In genomic region chr4:140600408-140600807, GRCh38 we compare ENCODE assay signal across 32 cellular contexts. TPM values are rescaled to one million over a fixed set of nuclear protein-coding genes. Genes with fewer than 3 reads are reported as not detected.
"Had no signal": no experiment of that assay in that cellular context is flagged by ENCODE, and none has a peak within 500 bp of the region (broad histone marks: within the 10 kb centered on the region; RNA-seq: fewer than 3 reads in every experiment).

No MANE protein-coding gene starts in this region.

- H3K36me3 ChIP-seq: ascending aorta, breast epithelium, cardiac muscle cell, esophagus muscularis mucosa, gastrocnemius medialis, heart right ventricle had no signal

- H3K27me3 ChIP-seq: ascending aorta, breast epithelium, cardiac muscle cell, esophagus muscularis mucosa, gastrocnemius medialis, heart right ventricle had no signal

- H3K27ac Mint-ChIP-seq: activated CD4-positive, alpha-beta memory T cell treated with anti-CD3 and anti-CD28 coated beads, Interleukin-2, amount 10 ng/mL, durations not matched to agents 7 days and 5 days; activated CD4-positive, alpha-beta T cell treated with anti-CD3 and anti-CD28 coated beads, Interleukin-2, amount 10 ng/mL, durations not matched to agents 7 days and 5 days; activated naive CD4-positive, alpha-beta T cell treated with anti-CD3 and anti-CD28 coated beads, Interleukin-2, amount 10 ng/mL, durations not matched to agents 7 days and 5 days; activated naive CD4-positive, alpha-beta T cell treated with anti-CD3 and anti-CD28 coated beads, Interleukin-2, amount 50 U/mL, for 72 hours; activated naive CD8-positive, alpha-beta T cell treated with anti-CD3 and anti-CD28 coated beads, Interleukin-2, amount 10 ng/mL, durations not matched to agents 7 days and 5 days; activated T-cell treated with anti-CD3 and anti-CD28 coated beads, Interleukin-2, amount 50 U/mL, for 24 hours; activated T-cell treated with anti-CD3 and anti-CD28 coated beads, Interleukin-2, amount 50 U/mL, for 72 hours; brain; effector memory CD8-positive, alpha-beta T cell had no signal

- H3K4me3 Mint-ChIP-seq: activated CD4-positive, alpha-beta memory T cell treated with anti-CD3 and anti-CD28 coated beads, Interleukin-2, amount 10 ng/mL, durations not matched to agents 7 days and 5 days; activated CD4-positive, alpha-beta T cell treated with anti-CD3 and anti-CD28 coated beads, Interleukin-2, amount 10 ng/mL, durations not matched to agents 7 days and 5 days; activated naive CD4-positive, alpha-beta T cell treated with anti-CD3 and anti-CD28 coated beads, Interleukin-2, amount 10 ng/mL, durations not matched to agents 7 days and 5 days; activated naive CD8-positive, alpha-beta T cell treated with anti-CD3 and anti-CD28 coated beads, Interleukin-2, amount 10 ng/mL, durations not matched to agents 7 days and 5 days; activated T-cell treated with anti-CD3 and anti-CD28 coated beads, Interleukin-2, amount 50 U/mL, for 24 hours; activated T-cell treated with anti-CD3 and anti-CD28 coated beads, Interleukin-2, amount 50 U/mL, for 72 hours; brain; effector memory CD8-positive, alpha-beta T cell had no signal

- H3K9me3 ChIP-seq: ascending aorta, breast epithelium, esophagus muscularis mucosa, gastrocnemius medialis, heart right ventricle had no signal

- H3K4me1 Mint-ChIP-seq: activated CD4-positive, alpha-beta memory T cell treated with anti-CD3 and anti-CD28 coated beads, Interleukin-2, amount 10 ng/mL, durations not matched to agents 7 days and 5 days; activated CD4-positive, alpha-beta T cell treated with anti-CD3 and anti-CD28 coated beads, Interleukin-2, amount 10 ng/mL, durations not matched to agents 7 days and 5 days; activated naive CD4-positive, alpha-beta T cell treated with anti-CD3 and anti-CD28 coated beads, Interleukin-2, amount 10 ng/mL, durations not matched to agents 7 days and 5 days; activated naive CD8-positive, alpha-beta T cell treated with anti-CD3 and anti-CD28 coated beads, Interleukin-2, amount 10 ng/mL, durations not matched to agents 7 days and 5 days had no signal

- ATAC-seq: activated naive CD4-positive, alpha-beta T cell treated with anti-CD3 and anti-CD28 coated beads, Interleukin-2, amount 50 U/mL, for 72 hours; activated T-cell treated with anti-CD3 and anti-CD28 coated beads, Interleukin-2, amount 50 U/mL, for 72 hours; effector memory CD8-positive, alpha-beta T cell; foreskin keratinocyte; gastrocnemius medialis; heart right ventricle had no signal

- H3K36me3 Mint-ChIP-seq: activated naive CD4-positive, alpha-beta T cell treated with anti-CD3 and anti-CD28 coated beads, Interleukin-2, amount 10 ng/mL, durations not matched to agents 7 days and 5 days; activated naive CD4-positive, alpha-beta T cell treated with anti-CD3 and anti-CD28 coated beads, Interleukin-2, amount 50 U/mL, for 72 hours; activated naive CD8-positive, alpha-beta T cell treated with anti-CD3 and anti-CD28 coated beads, Interleukin-2, amount 10 ng/mL, durations not matched to agents 7 days and 5 days; brain had no signal

- H3K9me3 Mint-ChIP-seq: activated CD4-positive, alpha-beta memory T cell treated with anti-CD3 and anti-CD28 coated beads, Interleukin-2, amount 10 ng/mL, durations not matched to agents 7 days and 5 days; activated CD4-positive, alpha-beta T cell treated with anti-CD3 and anti-CD28 coated beads, Interleukin-2, amount 10 ng/mL, durations not matched to agents 7 days and 5 days; activated naive CD4-positive, alpha-beta T cell treated with anti-CD3 and anti-CD28 coated beads, Interleukin-2, amount 10 ng/mL, durations not matched to agents 7 days and 5 days; activated naive CD4-positive, alpha-beta T cell treated with anti-CD3 and anti-CD28 coated beads, Interleukin-2, amount 50 U/mL, for 72 hours; activated naive CD8-positive, alpha-beta T cell treated with anti-CD3 and anti-CD28 coated beads, Interleukin-2, amount 10 ng/mL, durations not matched to agents 7 days and 5 days; activated T-cell treated with anti-CD3 and anti-CD28 coated beads, Interleukin-2, amount 50 U/mL, for 24 hours; activated T-cell treated with anti-CD3 and anti-CD28 coated beads, Interleukin-2, amount 50 U/mL, for 72 hours; brain; effector memory CD8-positive, alpha-beta T cell had no signal

- H3K27ac ChIP-seq: ascending aorta, breast epithelium, cardiac muscle cell, esophagus muscularis mucosa, foreskin keratinocyte, gastrocnemius medialis, heart right ventricle had no signal

- H3K4me1 ChIP-seq: ascending aorta, breast epithelium, gastrocnemius medialis had no signal

- H3K4me3 ChIP-seq: ascending aorta, breast epithelium, cardiac muscle cell, esophagus muscularis mucosa, gastrocnemius medialis, heart right ventricle had no signal

- DNase-seq: activated CD4-positive, alpha-beta memory T cell treated with anti-CD3 and anti-CD28 coated beads, Interleukin-2, amount 10 ng/mL, durations not matched to agents 7 days and 5 days; activated CD4-positive, alpha-beta T cell treated with anti-CD3 and anti-CD28 coated beads for 1 hour; activated CD4-positive, alpha-beta T cell treated with anti-CD3 and anti-CD28 coated beads for 4 hours; activated CD4-positive, alpha-beta T cell treated with anti-CD3 and anti-CD28 coated beads, Interleukin-2, amount 10 ng/mL, durations not matched to agents 7 days and 5 days; activated CD4-positive, alpha-beta T cell treated with anti-CD3 and anti-CD28 coated beads, Interleukin-2, amount 50 U/mL, for 4 hours; activated CD8-positive, alpha-beta memory T cell treated with anti-CD3 and anti-CD28 coated beads, Interleukin-2, amount 50 U/mL, for 48 hours; activated gamma-delta T cell; activated naive CD4-positive, alpha-beta T cell; activated naive CD4-positive, alpha-beta T cell treated with anti-CD3 and anti-CD28 coated beads, Interleukin-2, amount 10 ng/mL, durations not matched to agents 7 days and 5 days; activated naive CD8-positive, alpha-beta T cell treated with anti-CD3 and anti-CD28 coated beads, Interleukin-2, amount 10 ng/mL, durations not matched to agents 7 days and 5 days; activated T-cell treated with anti-CD3 and anti-CD28 coated beads for 4 hours; activated T-cell treated with anti-CD3 and anti-CD28 coated beads, Interleukin-2, amount 50 U/mL, for 24 hours; activated T-cell treated with anti-CD3 and anti-CD28 coated beads, Interleukin-2, amount 50 U/mL, for 72 hours; central memory CD4-positive, alpha-beta T cell; cortex of kidney; dermis blood vessel endothelial cell; effector CD4-positive, alpha-beta T cell; effector memory CD8-positive, alpha-beta T cell; erythroblast; foreskin keratinocyte; gastrocnemius medialis; heart right ventricle; T-helper 1 cell; T-helper 2 cell had no signal

- H3K27me3 Mint-ChIP-seq: brain had no signal

RNA-seq across cellular contexts. Expression of gene UCP1, which starts 31.6 kb away (rescaled TPM):
- total RNA-seq: activated CD4-positive, alpha-beta memory T cell treated with anti-CD3 and anti-CD28 coated beads, Interleukin-2, amount 10 ng/mL, durations not matched to agents 7 days and 5 days; activated CD4-positive, alpha-beta T cell treated with anti-CD3 and anti-CD28 coated beads, Interleukin-2, amount 10 ng/mL, durations not matched to agents 7 days and 5 days; activated naive CD4-positive, alpha-beta T cell treated with anti-CD3 and anti-CD28 coated beads, Interleukin-2, amount 50 U/mL, for 72 hours; activated naive CD8-positive, alpha-beta T cell treated with anti-CD3 and anti-CD28 coated beads, Interleukin-2, amount 10 ng/mL, durations not matched to agents 7 days and 5 days; activated T-cell treated with anti-CD3 and anti-CD28 coated beads, Interleukin-2, amount 50 U/mL, for 72 hours; ascending aorta; cardiac muscle cell; cerebellum; dermis blood vessel endothelial cell; esophagus muscularis mucosa; foreskin keratinocyte; gastrocnemius medialis; glomerular endothelial cell had no signal
- polyA plus RNA-seq: foreskin keratinocyte had no signal
